ENCODE assay signal across 1 cellular context in the genomic region with DNA sequence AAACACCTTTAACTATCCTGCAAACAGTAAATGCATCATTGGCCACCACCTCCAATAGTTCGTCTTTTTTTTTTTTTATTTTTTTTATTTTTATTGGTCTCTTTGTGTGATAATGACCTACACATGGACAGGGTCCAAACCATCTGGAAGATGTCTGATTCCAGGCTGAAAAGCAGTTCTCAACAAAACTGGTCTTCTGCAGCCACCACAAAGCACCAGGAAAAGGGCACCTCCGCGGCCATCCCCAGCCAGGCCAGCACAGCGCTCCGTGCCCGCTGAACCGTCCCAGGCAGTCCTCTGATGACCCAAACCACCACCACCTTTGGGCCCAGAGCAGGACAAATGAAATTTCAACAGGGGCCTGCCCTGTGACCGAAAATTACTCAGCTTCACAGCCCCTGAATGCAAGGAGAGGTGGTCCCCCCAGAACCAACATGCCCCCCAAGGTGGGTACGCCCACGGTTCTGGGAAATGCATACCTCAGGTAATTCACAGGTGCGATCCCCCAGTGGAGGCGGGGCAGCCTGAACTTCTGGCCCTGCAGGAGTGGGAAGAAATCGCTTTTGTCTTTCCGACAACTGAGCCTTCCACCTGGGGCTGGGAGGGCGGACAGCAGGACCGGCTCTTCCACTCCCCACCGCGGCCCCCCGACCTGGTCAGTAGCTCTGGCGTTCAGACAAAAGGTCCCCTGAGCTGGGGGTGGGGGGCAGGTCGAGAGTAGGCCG.
TF ChIP-seq lines count a peak whose summit lies in the region.

No MANE protein-coding gene starts in this region.

TF ChIP-seq in HCT116, 20 proteins besides CTCF, POLR2A, EP300 and RAD21 (continued from another document):
- no peak for TF ChIP-seq EGR1 (IDR thresholded peaks at IDR 0.05; ENCODE audit: low read depth)
- no peak for TF ChIP-seq EZH2 (IDR thresholded peaks at IDR 0.05)
- no peak for TF ChIP-seq ATF3 (IDR thresholded peaks at IDR 0.05)
- no peak for TF ChIP-seq CBX3 (IDR thresholded peaks at IDR 0.05; ENCODE audit: low read depth)
- TF ChIP-seq YY1 (IDR thresholded peaks at IDR 0.05; ENCODE audit: extremely low read depth, insufficient replicate concordance, low read depth, low read length), result no peak
- no peak for TF ChIP-seq EZH2phosphoT487 (IDR thresholded peaks at IDR 0.05; ENCODE audit: borderline replicate concordance)
